ENCODE assay signal across 1 cellular context in genomic region chr9:136574606-136575005, GRCh38.
TF ChIP-seq lines count a peak whose summit lies in the region.

No MANE protein-coding gene starts in this region.

TF ChIP-seq in K562, 482 proteins besides CTCF, POLR2A, EP300 and RAD21:
- TF ChIP-seq, protein P1, sequence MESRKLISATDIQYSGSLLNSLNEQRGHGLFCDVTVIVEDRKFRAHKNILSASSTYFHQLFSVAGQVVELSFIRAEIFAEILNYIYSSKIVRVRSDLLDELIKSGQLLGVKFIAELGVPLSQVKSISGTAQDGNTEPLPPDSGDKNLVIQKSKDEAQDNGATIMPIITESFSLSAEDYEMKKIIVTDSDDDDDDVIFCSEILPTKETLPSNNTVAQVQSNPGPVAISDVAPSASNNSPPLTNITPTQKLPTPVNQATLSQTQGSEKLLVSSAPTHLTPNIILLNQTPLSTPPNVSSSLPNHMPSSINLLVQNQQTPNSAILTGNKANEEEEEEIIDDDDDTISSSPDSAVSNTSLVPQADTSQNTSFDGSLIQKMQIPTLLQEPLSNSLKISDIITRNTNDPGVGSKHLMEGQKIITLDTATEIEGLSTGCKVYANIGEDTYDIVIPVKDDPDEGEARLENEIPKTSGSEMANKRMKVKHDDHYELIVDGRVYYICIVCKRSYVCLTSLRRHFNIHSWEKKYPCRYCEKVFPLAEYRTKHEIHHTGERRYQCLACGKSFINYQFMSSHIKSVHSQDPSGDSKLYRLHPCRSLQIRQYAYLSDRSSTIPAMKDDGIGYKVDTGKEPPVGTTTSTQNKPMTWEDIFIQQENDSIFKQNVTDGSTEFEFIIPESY (CRISPR knock-in tag; IDR thresholded peaks at IDR 0.05), result peak; percentile 30; the same call in 1 of the 2 replicates
